8 cellular contexts compared by ENCODE assay signal in genomic region chrX:152830312-152831305, GRCh38. TPM values are rescaled to one million over a fixed set of nuclear protein-coding genes. Genes with fewer than 3 reads are reported as not detected.
DNase-seq lines count a peak whose midpoint lies in the region; ATAC-seq and TF ChIP-seq lines count a peak whose summit lies in the region.

Gene CETN2 (minus strand): TSS chrX:152830757. CDS start chrX:152830710, 47 bp downstream.
Gene NSDHL (plus strand): TSS chrX:152831063. CDS start chrX:152846325, 15,262 bp downstream.

- peak within 1 kb of the TSS; percentile 90 for H3K27ac Mint-ChIP-seq in activated naive CD8-positive, alpha-beta T cell
- peak within 1 kb of the TSS; percentile 87 for H3K27ac Mint-ChIP-seq in glutamatergic neuron (ENCODE audit: unreplicated experiment)

- H3K4me3 Mint-ChIP-seq in activated naive CD8-positive, alpha-beta T cell, result peak within 1 kb of the TSS; percentile 96
- H3K4me3 Mint-ChIP-seq in glutamatergic neuron (ENCODE audit: unreplicated experiment), result peak within 1 kb of the TSS; percentile 97

- ATAC-seq in HG02610 (IDR thresholded peaks at IDR 0.05; ENCODE audit: unreplicated experiment) (peak; percentile 100), thoracic aorta (ENCODE audit: insufficient number of reproducible peaks, low FRiP score, low read depth) (peak; percentile 96)

- H4K20me1 ChIP-seq in osteoblast (ENCODE audit: insufficient read depth, low read length), result no peaks in the 10 kb centered on the region

- DNase-seq in NCI-H1092 treated with DMSO at 0.1 percent for 48 hours (lab: John Stamatoyannopoulos, UW), result peak; percentile 96
- peak; percentile 52 for DNase-seq in SKM-1 (lab: John Stamatoyannopoulos, UW; ENCODE audit: unreplicated experiment)
- DNase-seq in glutamatergic neuron, result peak; percentile 94
- peak; percentile 98 for DNase-seq in osteoblast (ENCODE audit: insufficient read length, low spot score, missing footprints)
- DNase-seq in thoracic aorta (ENCODE audit: low spot score), result peak; percentile 70

- peaks cover 10% of the 10 kb centered on the region for H3K36me3 ChIP-seq in osteoblast (ENCODE audit: insufficient read depth, low read length)
- H3K36me3 ChIP-seq in thoracic aorta, result peaks cover 2% of the 10 kb centered on the region

- peaks cover 50% of the 10 kb centered on the region for H3K79me2 ChIP-seq in osteoblast (ENCODE audit: insufficient read depth, low read length)

- H3K4me3 ChIP-seq in GM08714 (ENCODE audit: low read length) (peak within 1 kb of the TSS; percentile 80), osteoblast (ENCODE audit: insufficient read depth, low read length) (peak within 1 kb of the TSS; percentile 80), thoracic aorta (peak within 1 kb of the TSS; percentile 87)

- TF ChIP-seq CTCF in glutamatergic neuron (IDR thresholded peaks at IDR 0.05; ENCODE audit: partially characterized antibody, unreplicated experiment) (no peak), osteoblast (IDR thresholded peaks at IDR 0.05; ENCODE audit: extremely low read depth, low read depth, low read length) (no peak), thoracic aorta (IDR thresholded peaks at IDR 0.05) (no peak)

- H3K4me1 ChIP-seq in osteoblast (ENCODE audit: insufficient read depth, low read length) (peaks cover 4% of the 10 kb centered on the region), thoracic aorta (ENCODE audit: control insufficient read depth in 1 of 2, low read depth in 2 of 2) (peaks cover 0 to 13% of the 10 kb centered on the region in 2 donors)

- H2AFZ ChIP-seq in osteoblast (ENCODE audit: low read length), result peak within 1 kb of the TSS; percentile 74

- no peaks in the 10 kb centered on the region for H3K9me3 Mint-ChIP-seq in activated naive CD8-positive, alpha-beta T cell (ENCODE audit: low read depth)
- H3K9me3 Mint-ChIP-seq in glutamatergic neuron (ENCODE audit: unreplicated experiment), result peaks cover 2% of the 10 kb centered on the region

- H3K9me3 ChIP-seq in osteoblast (ENCODE audit: low read depth, low read length) (no peaks in the 10 kb centered on the region), thoracic aorta (no peaks in the 10 kb centered on the region)

- peaks cover 28% of the 10 kb centered on the region for H3K4me1 Mint-ChIP-seq in activated naive CD8-positive, alpha-beta T cell (ENCODE audit: low read depth)
- peaks cover 1% of the 10 kb centered on the region for H3K4me1 Mint-ChIP-seq in glutamatergic neuron (ENCODE audit: low read depth, unreplicated experiment)

- H3K27ac ChIP-seq in osteoblast (ENCODE audit: low read depth, low read length) (peak within 1 kb of the TSS; percentile 85), thoracic aorta (peak within 1 kb of the TSS in 1 of 2 donors; percentile 64)

- no peaks in the 10 kb centered on the region for H3K27me3 ChIP-seq in osteoblast (ENCODE audit: insufficient read depth, low read length)
- no peaks in the 10 kb centered on the region for H3K27me3 ChIP-seq in thoracic aorta (replicated peaks; ENCODE audit: insufficient read depth)

- H3K36me3 Mint-ChIP-seq in activated naive CD8-positive, alpha-beta T cell, result peaks cover 2% of the 10 kb centered on the region
- H3K36me3 Mint-ChIP-seq in glutamatergic neuron (ENCODE audit: unreplicated experiment), result no peaks in the 10 kb centered on the region

- no peaks in the 10 kb centered on the region for H3K27me3 Mint-ChIP-seq in activated naive CD8-positive, alpha-beta T cell
- H3K27me3 Mint-ChIP-seq in glutamatergic neuron (ENCODE audit: unreplicated experiment), result no peaks in the 10 kb centered on the region

- peak within 1 kb of the TSS; percentile 87 for H3K4me2 ChIP-seq in osteoblast (ENCODE audit: insufficient read depth, low read length)

RNA-seq across cellular contexts. Expression of gene CETN2, which starts in this region (rescaled TPM):
- total RNA-seq in glutamatergic neuron (ENCODE audit: unreplicated experiment) (23.6 TPM), osteoblast (42.1 and 44.2 TPM in 2 replicates), thoracic aorta (10 to 100 TPM; 16.3 to 27.1 TPM)

RNA-seq across cellular contexts. Expression of gene NSDHL, which starts in this region (rescaled TPM):
- total RNA-seq in glutamatergic neuron (ENCODE audit: unreplicated experiment) (36.1 TPM), osteoblast (15.9 and 18.9 TPM in 2 replicates), thoracic aorta (10 to 100 TPM in 1 of 2 donors, 1 to 10 TPM in 1; 5.3 to 23.1 TPM)
